In the genomic region with DNA sequence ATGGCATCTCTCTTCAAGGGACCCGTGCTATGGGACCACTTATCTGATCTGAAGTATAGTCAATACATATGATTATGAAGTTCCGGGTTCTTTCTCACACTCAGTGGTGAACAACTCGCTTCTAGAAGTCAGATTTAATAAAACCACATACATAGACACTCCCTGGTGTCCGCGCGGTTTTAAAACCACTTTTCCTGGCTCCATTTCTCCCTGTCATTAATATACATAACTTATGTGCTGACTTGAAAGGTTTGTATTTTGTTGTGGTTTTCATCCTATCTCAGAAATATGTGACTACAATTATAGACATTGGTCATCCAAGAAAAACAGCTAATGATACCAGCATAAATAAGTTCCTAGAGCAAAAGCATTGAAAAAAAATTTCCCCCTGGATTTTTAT, we compare ENCODE assay signal across 18 cellular contexts. TPM values are rescaled to one million over a fixed set of nuclear protein-coding genes. Genes with fewer than 3 reads are reported as not detected.
A peak's percentile ranks its signal among the peaks of the same experiment; 100 is the strongest.
DNase-seq lines count a peak whose midpoint lies in the region; ATAC-seq and TF ChIP-seq lines count a peak whose summit lies in the region.
"Had no signal": no experiment of that assay in that cellular context is flagged by ENCODE, and none has a peak within 500 bp of the region (broad histone marks: within the 10 kb centered on the region; RNA-seq: fewer than 3 reads in every experiment).

No MANE protein-coding gene starts in this region.

- peaks cover 16% of the 10 kb centered on the region for H3K4me1 Mint-ChIP-seq in GM23338

- H3K9me3 ChIP-seq in cardiac muscle cell (ENCODE audit: low read depth) (no peaks in the 10 kb centered on the region), esophagus muscularis mucosa (no peaks in the 10 kb centered on the region), psoas muscle (no peaks in the 10 kb centered on the region), uterus (no peaks in the 10 kb centered on the region)

- no peaks in the 10 kb centered on the region for H4K20me1 ChIP-seq in GM23338 (replicated peaks; ENCODE audit: insufficient read depth)

- no peaks in the 10 kb centered on the region for H3K9me3 Mint-ChIP-seq in GM23338

- 84% methylated on average over 6 of the region's 6 CpGs for WGBS in esophagus muscularis mucosa
- 72 to 82% (median 76%) methylated on average over 6 of the region's 6 CpGs for WGBS in psoas muscle, 3 donors

- H3K27me3 ChIP-seq in cardiac muscle cell: no peaks in the 10 kb centered on the region
- H3K27me3 ChIP-seq in esophagus muscularis mucosa: no peaks in the 10 kb centered on the region
- no peaks in the 10 kb centered on the region for H3K27me3 ChIP-seq in psoas muscle (ENCODE audit: insufficient read depth in 3 of 3, low read length in 2 of 3)
- H3K27me3 ChIP-seq in uterus: no peaks in the 10 kb centered on the region
- H3K27me3 ChIP-seq in GM23338 (ENCODE audit: insufficient read depth): no peaks in the 10 kb centered on the region

- H3K4me1 ChIP-seq in cardiac muscle cell (ENCODE audit: low read depth) (peaks cover 14% of the 10 kb centered on the region), esophagus muscularis mucosa (peaks cover 29 to 98% (median 95%) of the 10 kb centered on the region in 4 donors), psoas muscle (peaks cover 97% of the 10 kb centered on the region), uterus (peaks cover 0 to 7% of the 10 kb centered on the region in 2 donors), GM23338 (ENCODE audit: insufficient read depth) (peaks cover 13% of the 10 kb centered on the region)

- H3K27ac Mint-ChIP-seq in GM23338: no peak overlapping the region

- H2AFZ ChIP-seq in GM23338: no peak overlapping the region
- H2AFZ ChIP-seq: GM23248 had no signal

- no peak for TF ChIP-seq EP300 in esophagus muscularis mucosa (IDR thresholded peaks at IDR 0.05)

- peaks cover 10% of the 10 kb centered on the region for H3K36me3 ChIP-seq in cardiac muscle cell
- H3K36me3 ChIP-seq in esophagus muscularis mucosa: peaks cover 0 to 29% (median 7%) of the 10 kb centered on the region in 4 donors
- peaks cover 0 to 46% of the 10 kb centered on the region in 2 donors for H3K36me3 ChIP-seq in psoas muscle (ENCODE audit: insufficient read depth in 1 of 2, low read depth in 1 of 2)
- no peaks in the 10 kb centered on the region for H3K36me3 ChIP-seq in uterus
- no peaks in the 10 kb centered on the region for H3K36me3 ChIP-seq in GM23338 (ENCODE audit: insufficient read depth)

- DNase-seq in cardiac muscle cell (ENCODE audit: low read depth in 1 of 2, low spot score in 1 of 2): peak in 1 of 2 donors; percentile 27
- no peak for DNase-seq in Right ventricle myocardium superior
- no peak for DNase-seq in esophagus muscularis mucosa (ENCODE audit: extremely low spot score)
- DNase-seq in psoas muscle: no peak
- DNase-seq in uterus: no peak
- no peak for DNase-seq in posterior vena cava (ENCODE audit: low spot score)
- no peak for DNase-seq in NCI-H1930 (lab: John Stamatoyannopoulos, UW)
- DNase-seq in GM23338 (ENCODE audit: low spot score): no peak
- DNase-seq: 8988T, C1 segment of cervical spinal cord, DMS 273 treated with DMSO at 0.1 percent for 48 hours, GF-D8, NCI-H1048, NCI-H2227 treated with DMSO at 0.1 percent for 48 hours, NCI-H524 had no signal

- ATAC-seq in Right ventricle myocardium superior (ENCODE audit: poor library complexity): no peak
- no peak for ATAC-seq in psoas muscle
- no peak for ATAC-seq in GM23338
- ATAC-seq: K562, Right ventricle myocardium inferior had no signal

- no peak overlapping the region for H3K4me3 Mint-ChIP-seq in GM23338

- TF ChIP-seq POLR2A in esophagus muscularis mucosa (IDR thresholded peaks at IDR 0.05; ENCODE audit: low read depth) (no peak), uterus (IDR thresholded peaks at IDR 0.05) (no peak)

- TF ChIP-seq CTCF in cardiac muscle cell (IDR thresholded peaks at IDR 0.05; ENCODE audit: low read depth, low read length) (no peak), esophagus muscularis mucosa (IDR thresholded peaks at IDR 0.05) (no peak), psoas muscle (IDR thresholded peaks at IDR 0.05) (no peak), uterus (IDR thresholded peaks at IDR 0.05) (no peak), GM23338 (conservative IDR thresholded peaks at IDR 0.05; ENCODE audit: low read depth in 2 of 2) (no peak)

- intact Hi-C loops in Right ventricle myocardium superior (cut with DNase I): loop anchor here (10.0 kb wide), 1 partner anchor 254 kb away; no protein-coding TSS in a partner anchor
- intact Hi-C loops in esophagus muscularis mucosa (cut with DNase I): no loop called here
- intact Hi-C loops in psoas muscle (cut with DNase I): no loop called here
- intact Hi-C loops in uterus (cut with DNase I; ENCODE audit: low total_unique reads): no loop called here
- intact Hi-C loops in posterior vena cava (cut with DNase I): no loop called here

- H3K27ac ChIP-seq in cardiac muscle cell (peak overlapping the region; percentile 58), esophagus muscularis mucosa (replicated peaks in 1 of 4) (peak overlapping the region in 3 of 4 donors; percentile 71 to 81 (median 80)), psoas muscle (peak overlapping the region; percentile 82), uterus (peak overlapping the region; percentile 78 to 92), GM23338 (ENCODE audit: low read depth) (no peak overlapping the region)
- H3K27ac ChIP-seq: GM23248 had no signal

- no peaks in the 10 kb centered on the region for H3K9me2 ChIP-seq in GM23338 (ENCODE audit: insufficient read depth)

- no peaks in the 10 kb centered on the region for H3K36me3 Mint-ChIP-seq in GM23338 (ENCODE audit: low read depth)

- H3K79me2 ChIP-seq in GM23338 (replicated peaks; ENCODE audit: insufficient read depth): no peaks in the 10 kb centered on the region

- H3K4me3 ChIP-seq in cardiac muscle cell (no peak overlapping the region), esophagus muscularis mucosa (no peak overlapping the region), psoas muscle (peak overlapping the region; percentile 9), uterus (no peak overlapping the region), GM23338 (no peak overlapping the region)
- H3K4me3 ChIP-seq: GM23248, K562 had no signal

- H3F3A ChIP-seq in GM23338 (replicated peaks; ENCODE audit: low read depth): no peaks in the 10 kb centered on the region

- H3K4me2 ChIP-seq in GM23338: no peak overlapping the region

- H3K27me3 Mint-ChIP-seq in GM23338 (ENCODE audit: insufficient read depth, low read depth, poor library complexity): no peaks in the 10 kb centered on the region

TF ChIP-seq in GM23338, 12 proteins besides CTCF, POLR2A, EP300 and RAD21 (continues in another document):
- TF ChIP-seq ZNF331 (CRISPR knock-in tag; IDR thresholded peaks at IDR 0.05; ENCODE audit: low read depth) (no peak), ZNF114 (CRISPR knock-in tag; IDR thresholded peaks at IDR 0.05) (no peak), EZH2 (IDR thresholded peaks at IDR 0.05; ENCODE audit: low read depth, unreplicated experiment) (no peak), REST (IDR thresholded peaks at IDR 0.05; ENCODE audit: unreplicated experiment) (no peak), ETS1 (IDR thresholded peaks at IDR 0.05) (no peak), CREB1 (CRISPR knock-in tag; IDR thresholded peaks at IDR 0.05; ENCODE audit: low read depth) (no peak), STAT1 (IDR thresholded peaks at IDR 0.05; ENCODE audit: unreplicated experiment) (no peak), JUNB (IDR thresholded peaks at IDR 0.05; ENCODE audit: unreplicated experiment) (no peak), EZH2phosphoT487 (IDR thresholded peaks at IDR 0.05; ENCODE audit: unreplicated experiment) (no peak)

RNA-seq across cellular contexts. Expression of gene SVIL, which starts 34.0 kb away (rescaled TPM):
- total RNA-seq in cardiac muscle cell: 244 and 412 TPM in 2 replicates
- polyA plus RNA-seq in cardiac muscle cell: 252 and 258 TPM in 2 replicates
- 298 TPM for total RNA-seq in Right ventricle myocardium superior
- total RNA-seq in esophagus muscularis mucosa: 1,000 to 10,000 TPM in 1 of 4 donors, 100 to 1,000 TPM in 3; 785 to 1,099 (median 921) TPM
- 1,000 to 10,000 TPM in 2 of 4 donors, 100 to 1,000 TPM in 2; 792 to 1,728 (median 949) TPM for total RNA-seq in psoas muscle
- polyA plus RNA-seq in psoas muscle: 100 to 1,000 TPM in 2 of 3 donors, 10 to 100 TPM in 1; 70.6 to 536 (median 234) TPM
- total RNA-seq in uterus: 100 to 1,000 TPM; 108 to 316 (median 209) TPM
- total RNA-seq in posterior vena cava: 100 to 1,000 TPM; 300 to 417 TPM
- total RNA-seq in GM23338 (2014; rRNA removed; shearing (Covaris generic)): 7.8 and 8.8 TPM in 2 replicates
- polyA plus RNA-seq in GM23338 (2016; fragmentation: Nextera tagmentation; extraction: Ambion mirVana): 23.9 and 34.9 TPM in 2 replicates

Comparison
In these comparisons a context has a peak if more than half of its experiments do, and no peak if none do; other contexts are left out.
1. RNA of gene SVIL, which starts 34.0 kb away (total RNA-seq): 792 to 1,728 TPM in psoas muscle, 785 to 1,099 TPM in esophagus muscularis mucosa, 300 to 417 TPM in posterior vena cava, 244 to 412 TPM in cardiac muscle cell, 108 to 316 TPM in uterus and 298 TPM in Right ventricle myocardium superior (single experiment); 7.8 to 8.8 TPM in GM23338; every median in the first group is over 10 times any median in the second.